In the genomic region with DNA sequence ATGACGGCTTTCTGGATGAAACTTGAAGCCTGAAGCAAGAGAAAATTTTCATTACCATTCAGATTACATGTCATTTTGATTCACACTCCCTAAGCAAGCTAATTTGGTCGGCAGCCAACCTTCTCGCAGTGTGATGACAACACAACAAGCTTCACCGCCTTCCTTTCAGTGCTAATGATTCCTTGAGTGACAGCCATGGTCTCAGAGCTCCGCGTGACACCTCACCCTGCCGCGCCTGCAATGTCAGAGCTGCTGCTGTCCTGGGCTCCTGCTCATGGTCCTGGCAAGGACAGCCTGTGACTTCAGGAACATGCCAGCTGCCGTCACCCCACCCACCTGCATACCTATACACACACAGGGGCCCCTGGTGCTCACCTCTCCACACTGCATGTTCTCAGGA, we compare ENCODE assay signal across 14 cellular contexts.
A peak's percentile ranks its signal among the peaks of the same experiment; 100 is the strongest.
DNase-seq lines count a peak whose midpoint lies in the region; ATAC-seq and TF ChIP-seq lines count a peak whose summit lies in the region.
"Had no signal": no experiment of that assay in that cellular context is flagged by ENCODE, and none has a peak within 500 bp of the region (broad histone marks: within the 10 kb centered on the region; RNA-seq: fewer than 3 reads in every experiment).

No MANE protein-coding gene starts in this region.

- H3K4me3 ChIP-seq in upper lobe of right lung, result no peak overlapping the region
- H3K4me3 ChIP-seq: K562, ovary had no signal

- intact Hi-C loops in upper lobe of right lung (cut with DNase I), result no loop called here

- H3K9me3 ChIP-seq in upper lobe of right lung, result no peaks in the 10 kb centered on the region
- H3K9me3 ChIP-seq: ovary had no signal

- no peaks in the 10 kb centered on the region for H3K36me3 ChIP-seq in upper lobe of right lung
- H3K36me3 ChIP-seq: ovary had no signal

- H3K27me3 ChIP-seq in foreskin keratinocyte (no peaks in the 10 kb centered on the region), upper lobe of right lung (no peaks in the 10 kb centered on the region)
- H3K27me3 ChIP-seq: ovary had no signal

- ATAC-seq in foreskin keratinocyte (peak; percentile 33), upper lobe of right lung (peak; percentile 37), GM21737 (IDR thresholded peaks at IDR 0.05; ENCODE audit: unreplicated experiment) (no peak), GM18517 (IDR thresholded peaks at IDR 0.05; ENCODE audit: unreplicated experiment) (no peak)
- ATAC-seq: K562, PC-3 had no signal

- DNase-seq in NCI-H1694 treated with DMSO at 0.1 percent for 48 hours (lab: John Stamatoyannopoulos, UW) (peak; percentile 11), NCI-H1694 (lab: John Stamatoyannopoulos, UW) (no peak), NCI-H345 (lab: John Stamatoyannopoulos, UW) (peak; percentile 82), foreskin keratinocyte (no peak), upper lobe of right lung (no peak), germinal center (ENCODE audit: low spot score) (no peak)
- DNase-seq: 8988T, cerebellar nuclear complex, EL, ovary, PC-3 had no signal

- TF ChIP-seq CTCF in foreskin keratinocyte (conservative IDR thresholded peaks at IDR 0.05), result no peak
- TF ChIP-seq CTCF in upper lobe of right lung (IDR thresholded peaks at IDR 0.05), result no peak

- H3K27ac ChIP-seq in foreskin keratinocyte (no peak overlapping the region), upper lobe of right lung (no peak overlapping the region)
- H3K27ac ChIP-seq: ovary had no signal

- H3K4me1 ChIP-seq in foreskin keratinocyte (no peaks in the 10 kb centered on the region), upper lobe of right lung (no peaks in the 10 kb centered on the region)

Comparison
In these comparisons a context has a peak if more than half of its experiments do, and no peak if none do; other contexts are left out.
1. DNase-seq: peak in NCI-H1694 treated with DMSO at 0.1 percent for 48 hours (single experiment) and NCI-H345 (single experiment); none in NCI-H1694 (single experiment), foreskin keratinocyte (0 of 2), upper lobe of right lung (single experiment) and germinal center (single experiment).
2. ATAC-seq: peak in foreskin keratinocyte (single experiment) and upper lobe of right lung (single experiment); none in GM21737 (single experiment) and GM18517 (single experiment).